Comparison of ENCODE assay signal across 15 cellular contexts in the genomic region with DNA sequence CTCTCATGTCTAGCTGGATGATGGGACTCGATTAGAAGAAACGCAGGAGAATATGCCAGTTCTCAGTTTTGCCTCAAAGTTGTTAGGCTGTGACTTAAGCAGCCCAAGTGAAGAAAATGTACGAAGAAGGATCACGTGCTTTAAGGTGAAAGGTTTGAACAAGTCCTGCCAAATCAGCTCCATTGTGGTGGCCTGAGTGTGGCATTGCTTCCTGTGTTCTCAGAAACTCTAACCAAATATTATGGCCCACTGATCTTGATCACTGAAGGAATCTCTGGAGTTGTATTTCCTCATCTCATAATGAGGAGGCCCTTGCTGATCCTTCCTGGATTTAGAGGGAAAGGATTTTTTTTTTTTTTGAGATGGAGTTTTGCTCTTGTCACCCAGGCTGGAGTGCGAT. TPM values are rescaled to one million over a fixed set of nuclear protein-coding genes. Genes with fewer than 3 reads are reported as not detected.
DNase-seq lines count a peak whose midpoint lies in the region; ATAC-seq, FAIRE-seq and TF ChIP-seq lines count a peak whose summit lies in the region.
"Had no signal": no experiment of that assay in that cellular context is flagged by ENCODE, and none has a peak within 500 bp of the region (broad histone marks: within the 10 kb centered on the region; RNA-seq: fewer than 3 reads in every experiment).

No MANE protein-coding gene starts in this region.

- peaks cover 57% of the 10 kb centered on the region for H3K4me1 Mint-ChIP-seq in activated CD4-positive, alpha-beta T cell treated with anti-CD3 and anti-CD28 coated beads, Interleukin-2, amount 10 ng/mL, durations not matched to agents 24 days and 14 days
- peaks cover 52% of the 10 kb centered on the region for H3K4me1 Mint-ChIP-seq in T-helper 17 cell

- H3K36me3 ChIP-seq in GM12878 (ENCODE audit: control insufficient read depth in 2 of 2, insufficient read depth in 2 of 2, low read length in 1 of 2) (peaks cover 26 to 29% of the 10 kb centered on the region in 2 experiments), prostate gland (peaks cover 0 to 22% of the 10 kb centered on the region in 2 donors)

- H3K4me2 ChIP-seq in GM12878 (ENCODE audit: control insufficient read depth, insufficient read depth) = no peak overlapping the region
- H3K4me2 ChIP-seq: SK-N-SH had no signal

- H3K9ac ChIP-seq in GM12878 (ENCODE audit: control insufficient read depth, insufficient read depth, low read length) = no peak overlapping the region
- H3K9ac ChIP-seq: SK-N-SH had no signal

- no peaks in the 10 kb centered on the region for H3K9me3 ChIP-seq in T-helper 17 cell (ENCODE audit: control insufficient read depth, low read length, poor library complexity, severe bottlenecking)
- H3K9me3 ChIP-seq in GM12878 (replicated peaks; ENCODE audit: control insufficient read depth, insufficient read depth, low read length) = no peaks in the 10 kb centered on the region
- H3K9me3 ChIP-seq in prostate gland = no peaks in the 10 kb centered on the region
- H3K9me3 ChIP-seq: SK-N-SH had no signal

- TF ChIP-seq CTCF in GM12878 (IDR thresholded peaks at IDR 0.05 in 2 of 3, conservative IDR thresholded peaks at IDR 0.05 in 1 of 3; ENCODE audit: control insufficient read depth in 2 of 3, extremely low read depth in 1 of 3, insufficient read depth in 1 of 3, low read depth in 3 of 3, low read length in 3 of 3) (no peak), prostate gland (IDR thresholded peaks at IDR 0.05) (no peak)

- SMC1A ChIA-PET in GM12878 (lab: Charles Lee; ENCODE audit: uncharacterized antibody, unreplicated experiment) = interaction anchor here (0.5 to 1.6 kb wide), 4 partner anchors 14 to 122 kb away, joined by 3 to 8 read pairs (median 5); no protein-coding TSS in a partner anchor

- no peaks in the 10 kb centered on the region for H3K9me3 Mint-ChIP-seq in activated CD4-positive, alpha-beta T cell treated with anti-CD3 and anti-CD28 coated beads, Interleukin-2, amount 10 ng/mL, durations not matched to agents 24 days and 14 days

- CTCF ChIA-PET in GM12878 (lab: Yijun Ruan, JAX) = interaction anchor here (1.1 to 1.7 kb wide), 2 partner anchors 19 to 306 kb away, joined by 5 read pairs; no protein-coding TSS in a partner anchor

- POLR2A ChIA-PET in GM12878 (lab: Charles Lee) = no interaction called here

- no peaks in the 10 kb centered on the region for H3K27me3 ChIP-seq in GM12878 (replicated peaks in 1 of 2; ENCODE audit: control insufficient read depth in 2 of 2, insufficient read depth in 2 of 2, low read length in 1 of 2)
- no peaks in the 10 kb centered on the region for H3K27me3 ChIP-seq in prostate gland (replicated peaks; ENCODE audit: insufficient read depth)

- ATAC-seq in T-helper 17 cell (no peak), GM12878 (no peak), GM21737 (IDR thresholded peaks at IDR 0.05; ENCODE audit: unreplicated experiment) (no peak)

- in situ Hi-C loops in GM12878 (cut with MboI) = loop anchor here (25.0 kb wide), 1 partner anchor 1754 kb away; the partner anchor contains the start of gene ZNF622

- H3K4me1 ChIP-seq in GM12878 (ENCODE audit: control insufficient read depth, insufficient read depth, low read length) (no peaks in the 10 kb centered on the region), prostate gland (replicated peaks) (no peaks in the 10 kb centered on the region)

- H3K36me3 Mint-ChIP-seq in activated CD4-positive, alpha-beta T cell treated with anti-CD3 and anti-CD28 coated beads, Interleukin-2, amount 10 ng/mL, durations not matched to agents 24 days and 14 days (ENCODE audit: low read depth) = peaks cover 80% of the 10 kb centered on the region
- peaks cover 11% of the 10 kb centered on the region for H3K36me3 Mint-ChIP-seq in T-helper 17 cell (ENCODE audit: low read depth)

- TSS peak; percentile 5 for BruUV-seq in GM12878 (replicated peaks; lab: Mats Ljungman, UMichigan)

- no peak for FAIRE-seq in GM12878 (lab: Jason Lieb, UNC)
- FAIRE-seq: H54 had no signal

- no peaks in the 10 kb centered on the region for H4K20me1 ChIP-seq in GM12878 (ENCODE audit: control insufficient read depth, insufficient read depth)

- no peak for TF ChIP-seq EP300 in GM12878 (IDR thresholded peaks at IDR 0.05; ENCODE audit: borderline replicate concordance in 1 of 2, control insufficient read depth in 1 of 2, low read depth in 2 of 2, low read length in 2 of 2)

- peak overlapping the region; percentile 49 for H3K27ac Mint-ChIP-seq in activated CD4-positive, alpha-beta T cell treated with anti-CD3 and anti-CD28 coated beads, Interleukin-2, amount 10 ng/mL, durations not matched to agents 24 days and 14 days
- H3K27ac Mint-ChIP-seq in T-helper 17 cell = peak overlapping the region; percentile 98

- DNase-seq in activated CD4-positive, alpha-beta T cell treated with anti-CD3 and anti-CD28 coated beads, Interleukin-2, amount 10 ng/mL, durations not matched to agents 24 days and 14 days = no peak
- no peak for DNase-seq in activated CD4-positive, alpha-beta T cell treated with anti-CD3 and anti-CD28 coated beads, Interleukin-2, amount 50 U/mL, for 48 hours
- no peak for DNase-seq in T-helper 17 cell
- DNase-seq in GM12878 (ENCODE audit: low read depth, low spot score) = no peak
- no peak for DNase-seq in prostate gland (ENCODE audit: low spot score)
- DNase-seq in NCI-H128 (lab: John Stamatoyannopoulos, UW; ENCODE audit: unreplicated experiment) = no peak
- no peak for DNase-seq in activated CD4-positive, CD25-positive, alpha-beta regulatory T cell (lab: John Stamatoyannopoulos, UW)
- DNase-seq: dermis blood vessel endothelial cell, DMS79, KG1, NCI-H1105, SK-N-SH had no signal

- TF ChIP-seq POLR2A in GM12878 (IDR thresholded peaks at IDR 0.05; ENCODE audit: low read depth, low read length) = no peak
- no peak for TF ChIP-seq POLR2A in prostate gland (IDR thresholded peaks at IDR 0.05)

- no peak for TF ChIP-seq RAD21 in GM12878 (IDR thresholded peaks at IDR 0.05; ENCODE audit: insufficient read depth, low read depth, low read length)

- intact Hi-C loops in activated CD4-positive, alpha-beta T cell treated with anti-CD3 and anti-CD28 coated beads, Interleukin-2, amount 10 ng/mL, durations not matched to agents 24 days and 14 days (cut with micrococcal nuclease) = loop anchor here (5.0 kb wide), 4 partner anchors 104 to 294 kb away; partner anchors contain the start of gene ANKH
- intact Hi-C loops in GM12878 (cut with micrococcal nuclease; ENCODE audit: unreplicated experiment) = no loop called here
- intact Hi-C loops in prostate gland (cut with DNase I) = no loop called here

- RAD21 ChIA-PET in GM12878 (lab: Charles Lee; ENCODE audit: unreplicated experiment) = no interaction called here

- H2AFZ ChIP-seq in GM12878 (ENCODE audit: control insufficient read depth, low read depth, low read length) = no peak overlapping the region

- WGBS in GM12878 (ENCODE audit: insufficient coverage, insufficient replicate concordance, low lambda C conversion rate, missing lambda C conversion rate) = 98% methylated on average over 5 of the region's 5 CpGs
- WGBS in prostate gland = 97% methylated on average over 5 of the region's 5 CpGs

- H3K4me3 ChIP-seq in GM12878 = no peak overlapping the region
- H3K4me3 ChIP-seq in prostate gland = no peak overlapping the region

- peak overlapping the region; percentile 24 for H3K4me3 Mint-ChIP-seq in activated CD4-positive, alpha-beta T cell treated with anti-CD3 and anti-CD28 coated beads, Interleukin-2, amount 10 ng/mL, durations not matched to agents 24 days and 14 days
- peak overlapping the region; percentile 31 for H3K4me3 Mint-ChIP-seq in T-helper 17 cell

- H3K27ac ChIP-seq in GM12878 (ENCODE audit: control insufficient read depth, insufficient read depth) = no peak overlapping the region
- H3K27ac ChIP-seq in prostate gland = peak overlapping the region; percentile 25 to 51
- H3K27ac ChIP-seq: HL-60 had no signal

- H3K27me3 Mint-ChIP-seq in activated CD4-positive, alpha-beta T cell treated with anti-CD3 and anti-CD28 coated beads, Interleukin-2, amount 10 ng/mL, durations not matched to agents 24 days and 14 days = no peaks in the 10 kb centered on the region
- H3K27me3 Mint-ChIP-seq in T-helper 17 cell = no peaks in the 10 kb centered on the region

- H3K79me2 ChIP-seq in GM12878 (ENCODE audit: control insufficient read depth, insufficient read depth, low read length) = no peaks in the 10 kb centered on the region

TF ChIP-seq in GM12878, 131 proteins besides CTCF, POLR2A, EP300 and RAD21:
- TF ChIP-seq CREM (IDR thresholded peaks at IDR 0.05; ENCODE audit: low read depth) (no peak), CEBPB (IDR thresholded peaks at IDR 0.05; ENCODE audit: borderline replicate concordance in 1 of 2, low read depth in 2 of 2, low read length in 2 of 2) (no peak)

RNA-seq across cellular contexts. Expression of gene OTULIN, which starts 44.0 kb away (rescaled TPM):
- 52.5 and 62.1 TPM in 2 replicates for total RNA-seq in activated CD4-positive, alpha-beta T cell treated with anti-CD3 and anti-CD28 coated beads, Interleukin-2, amount 10 ng/mL, durations not matched to agents 24 days and 14 days
- 10 to 100 TPM; 77.0 to 94.6 TPM for total RNA-seq in T-helper 17 cell
- total RNA-seq in GM12878 (2013; cell fraction: nucleolus; rRNA removed) = 143 and 160 TPM in 2 replicates
- 44.0 and 44.1 TPM in 2 replicates for total RNA-seq in GM12878 (2014; rRNA removed)
- 31.6 and 35.0 TPM in 2 replicates for total RNA-seq in GM12878 (2014; rRNA removed; fragmentation: Illumina TruSeq; extraction: Trizol)
- total RNA-seq in GM12878 (2021) = 70.5 and 72.0 TPM in 2 replicates
- polyA plus RNA-seq in GM12878 (2011; ENCODE audit: low read depth) = 7.2 TPM
- 34.1 and 44.0 TPM in 2 replicates for polyA plus RNA-seq in GM12878 (2011; rRNA removed)
- polyA plus RNA-seq in GM12878 (2011; cell fraction: cytosol; rRNA removed) = 19.9 and 20.5 TPM in 2 replicates
- polyA plus RNA-seq in GM12878 (2011; cell fraction: nucleus; rRNA removed) = 32.5 and 35.2 TPM in 2 replicates
- polyA plus RNA-seq in GM12878 (2012) = 12.6 and 16.9 TPM in 2 replicates
- 22.2 and 22.6 TPM in 2 replicates for polyA plus RNA-seq in GM12878 (2014; fragmentation: Illumina TruSeq; extraction: Trizol)
- 1 to 10 TPM; 6.6 to 9.9 TPM for polyA plus RNA-seq in GM12878 (2014; fragmentation: Nextera tagmentation; extraction: Ambion mirVana)
- 25.8 and 41.0 TPM in 2 replicates for polyA plus RNA-seq in GM12878 (2014; rRNA removed)
- 10 to 100 TPM in 1 of 2 experiments, 1 to 10 TPM in 1; 7.2 to 40.8 TPM for polyA plus RNA-seq in GM12878 (2016; fragmentation: Nextera tagmentation; extraction: Ambion mirVana)
- 32.6 and 45.4 TPM in 2 replicates for polyA minus RNA-seq in GM12878 (2011; rRNA and poly(A)+ RNA removed)
- 13.3 and 16.3 TPM in 2 replicates for polyA minus RNA-seq in GM12878 (2011; cell fraction: cytosol; rRNA and poly(A)+ RNA removed)
- 50.4 and 91.6 TPM in 2 replicates for polyA minus RNA-seq in GM12878 (2011; cell fraction: nucleus; rRNA and poly(A)+ RNA removed)
- total RNA-seq in prostate gland = 10 to 100 TPM; 35.5 to 51.8 TPM
